ENCODE assay signal across 1 cellular context in the genomic region with DNA sequence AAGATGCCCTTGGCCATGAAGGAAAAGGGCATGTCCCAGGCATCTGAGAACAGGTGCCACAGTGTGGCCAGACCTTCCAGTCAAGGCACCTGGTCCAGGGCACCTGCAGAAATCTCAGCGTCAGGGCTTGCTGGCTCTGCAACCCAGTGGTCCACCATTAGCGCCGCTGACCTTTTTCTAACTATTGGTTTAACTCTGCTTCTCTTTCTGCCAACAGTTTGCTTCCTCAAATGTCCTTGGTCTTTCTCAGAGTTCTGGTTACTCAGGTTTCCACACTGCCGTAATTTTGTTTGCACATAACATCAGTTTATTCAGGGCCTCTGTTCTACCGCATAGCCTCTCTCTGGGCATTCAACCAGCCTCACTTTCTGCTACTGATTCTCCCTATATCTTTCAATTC.
TF ChIP-seq lines count a peak whose summit lies in the region.

No MANE protein-coding gene starts in this region.

TF ChIP-seq in HepG2, 621 proteins besides CTCF, POLR2A, EP300 and RAD21 (continued from another document):
- TF ChIP-seq, protein P1, sequence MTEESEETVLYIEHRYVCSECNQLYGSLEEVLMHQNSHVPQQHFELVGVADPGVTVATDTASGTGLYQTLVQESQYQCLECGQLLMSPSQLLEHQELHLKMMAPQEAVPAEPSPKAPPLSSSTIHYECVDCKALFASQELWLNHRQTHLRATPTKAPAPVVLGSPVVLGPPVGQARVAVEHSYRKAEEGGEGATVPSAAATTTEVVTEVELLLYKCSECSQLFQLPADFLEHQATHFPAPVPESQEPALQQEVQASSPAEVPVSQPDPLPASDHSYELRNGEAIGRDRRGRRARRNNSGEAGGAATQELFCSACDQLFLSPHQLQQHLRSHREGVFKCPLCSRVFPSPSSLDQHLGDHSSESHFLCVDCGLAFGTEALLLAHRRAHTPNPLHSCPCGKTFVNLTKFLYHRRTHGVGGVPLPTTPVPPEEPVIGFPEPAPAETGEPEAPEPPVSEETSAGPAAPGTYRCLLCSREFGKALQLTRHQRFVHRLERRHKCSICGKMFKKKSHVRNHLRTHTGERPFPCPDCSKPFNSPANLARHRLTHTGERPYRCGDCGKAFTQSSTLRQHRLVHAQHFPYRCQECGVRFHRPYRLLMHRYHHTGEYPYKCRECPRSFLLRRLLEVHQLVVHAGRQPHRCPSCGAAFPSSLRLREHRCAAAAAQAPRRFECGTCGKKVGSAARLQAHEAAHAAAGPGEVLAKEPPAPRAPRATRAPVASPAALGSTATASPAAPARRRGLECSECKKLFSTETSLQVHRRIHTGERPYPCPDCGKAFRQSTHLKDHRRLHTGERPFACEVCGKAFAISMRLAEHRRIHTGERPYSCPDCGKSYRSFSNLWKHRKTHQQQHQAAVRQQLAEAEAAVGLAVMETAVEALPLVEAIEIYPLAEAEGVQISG (CRISPR knock-in tag; IDR thresholded peaks at IDR 0.05), result 0 out of 2 replicates have a peak, but pooled peaks have one; percentile 13
- TF ChIP-seq MAF1 (CRISPR knock-in tag; IDR thresholded peaks at IDR 0.05; ENCODE audit: borderline replicate concordance) (no peak), SALL1 (CRISPR knock-in tag; IDR thresholded peaks at IDR 0.05) (peak; percentile 57), ZMYM2 (CRISPR knock-in tag; IDR thresholded peaks at IDR 0.05) (no peak), FOXA3 (CRISPR knock-in tag; IDR thresholded peaks at IDR 0.05) (peak; percentile 40), SETDB1 (CRISPR knock-in tag; IDR thresholded peaks at IDR 0.05; ENCODE audit: borderline replicate concordance) (no peak), SIX1 (CRISPR knock-in tag; IDR thresholded peaks at IDR 0.05; ENCODE audit: borderline replicate concordance) (peak; percentile 87; the same call in 1 of the 2 replicates), BCL6 (CRISPR knock-in tag; IDR thresholded peaks at IDR 0.05) (peak; percentile 45; the same call in 1 of the 2 replicates), SOX6 (IDR thresholded peaks at IDR 0.05) (no peak), SOX6 (CRISPR knock-in tag; IDR thresholded peaks at IDR 0.05) (peak; percentile 50; the same call in 1 of the 2 replicates), HDAC1 (CRISPR knock-in tag; IDR thresholded peaks at IDR 0.05) (peak; percentile 61; the same call in 1 of the 2 replicates), GATAD2A (CRISPR knock-in tag; IDR thresholded peaks at IDR 0.05) (peak; percentile 85), ZFP37 (CRISPR knock-in tag; IDR thresholded peaks at IDR 0.05; ENCODE audit: borderline replicate concordance) (no peak), ZNF782 (CRISPR knock-in tag; IDR thresholded peaks at IDR 0.05; ENCODE audit: borderline replicate concordance) (no peak), ARNTL (CRISPR knock-in tag; IDR thresholded peaks at IDR 0.05) (no peak), NFATC3 (CRISPR knock-in tag; IDR thresholded peaks at IDR 0.05) (no peak), MEIS1 (CRISPR knock-in tag; IDR thresholded peaks at IDR 0.05; ENCODE audit: borderline replicate concordance) (no peak), HMG20B (CRISPR knock-in tag; conservative IDR thresholded peaks at IDR 0.05) (0 out of 2 replicates have a peak, but pooled peaks have one; percentile 53), POGZ (CRISPR knock-in tag; IDR thresholded peaks at IDR 0.05) (peak; percentile 75; the same call in 1 of the 2 replicates), ZNF598 (CRISPR knock-in tag; IDR thresholded peaks at IDR 0.05; ENCODE audit: borderline replicate concordance) (0 out of 2 replicates have a peak, but pooled peaks have one; percentile 6), STAG1 (CRISPR knock-in tag; IDR thresholded peaks at IDR 0.05) (peak; percentile 21; the same call in 1 of the 2 replicates), SCMH1 (CRISPR knock-in tag; IDR thresholded peaks at IDR 0.05; ENCODE audit: borderline replicate concordance) (no peak), SOX5 (CRISPR knock-in tag; IDR thresholded peaks at IDR 0.05; ENCODE audit: borderline replicate concordance) (peak; percentile 12; the same call in 1 of the 2 replicates), ZNF878 (CRISPR knock-in tag; IDR thresholded peaks at IDR 0.05) (no peak), MIXL1 (CRISPR knock-in tag; IDR thresholded peaks at IDR 0.05) (peak; percentile 61; the same call in 1 of the 2 replicates), ZNF331 (CRISPR knock-in tag; IDR thresholded peaks at IDR 0.05) (peak; percentile 26; the same call in 1 of the 2 replicates), ZEB1 (IDR thresholded peaks at IDR 0.05; ENCODE audit: insufficient replicate concordance, low read depth) (peak; percentile 22), IRF2 (CRISPR knock-in tag; IDR thresholded peaks at IDR 0.05) (0 out of 2 replicates have a peak, but pooled peaks have one; percentile 27)
- TF ChIP-seq, protein P2, sequence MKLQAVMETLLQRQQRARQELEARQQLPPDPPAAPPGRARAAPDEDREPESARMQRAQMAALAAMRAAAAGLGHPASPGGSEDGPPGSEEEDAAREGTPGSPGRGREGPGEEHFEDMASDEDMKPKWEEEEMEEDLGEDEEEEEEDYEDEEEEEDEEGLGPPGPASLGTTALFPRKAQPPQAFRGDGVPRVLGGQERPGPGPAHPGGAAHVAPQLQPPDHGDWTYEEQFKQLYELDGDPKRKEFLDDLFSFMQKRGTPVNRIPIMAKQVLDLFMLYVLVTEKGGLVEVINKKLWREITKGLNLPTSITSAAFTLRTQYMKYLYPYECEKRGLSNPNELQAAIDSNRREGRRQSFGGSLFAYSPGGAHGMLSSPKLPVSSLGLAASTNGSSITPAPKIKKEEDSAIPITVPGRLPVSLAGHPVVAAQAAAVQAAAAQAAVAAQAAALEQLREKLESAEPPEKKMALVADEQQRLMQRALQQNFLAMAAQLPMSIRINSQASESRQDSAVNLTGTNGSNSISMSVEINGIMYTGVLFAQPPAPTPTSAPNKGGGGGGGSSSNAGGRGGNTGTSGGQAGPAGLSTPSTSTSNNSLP (IDR thresholded peaks at IDR 0.05; ENCODE audit: low read depth, low read length), result peak; percentile 32; the same call in 1 of the 2 replicates
- TF ChIP-seq, protein P3, sequence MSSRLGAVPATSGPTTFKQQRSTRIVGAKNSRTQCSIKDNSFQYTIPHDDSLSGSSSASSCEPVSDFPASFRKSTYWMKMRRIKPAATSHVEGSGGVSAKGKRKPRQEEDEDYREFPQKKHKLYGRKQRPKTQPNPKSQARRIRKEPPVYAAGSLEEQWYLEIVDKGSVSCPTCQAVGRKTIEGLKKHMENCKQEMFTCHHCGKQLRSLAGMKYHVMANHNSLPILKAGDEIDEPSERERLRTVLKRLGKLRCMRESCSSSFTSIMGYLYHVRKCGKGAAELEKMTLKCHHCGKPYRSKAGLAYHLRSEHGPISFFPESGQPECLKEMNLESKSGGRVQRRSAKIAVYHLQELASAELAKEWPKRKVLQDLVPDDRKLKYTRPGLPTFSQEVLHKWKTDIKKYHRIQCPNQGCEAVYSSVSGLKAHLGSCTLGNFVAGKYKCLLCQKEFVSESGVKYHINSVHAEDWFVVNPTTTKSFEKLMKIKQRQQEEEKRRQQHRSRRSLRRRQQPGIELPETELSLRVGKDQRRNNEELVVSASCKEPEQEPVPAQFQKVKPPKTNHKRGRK (CRISPR knock-in tag; IDR thresholded peaks at IDR 0.05), result no peak
- TF ChIP-seq, protein P4, sequence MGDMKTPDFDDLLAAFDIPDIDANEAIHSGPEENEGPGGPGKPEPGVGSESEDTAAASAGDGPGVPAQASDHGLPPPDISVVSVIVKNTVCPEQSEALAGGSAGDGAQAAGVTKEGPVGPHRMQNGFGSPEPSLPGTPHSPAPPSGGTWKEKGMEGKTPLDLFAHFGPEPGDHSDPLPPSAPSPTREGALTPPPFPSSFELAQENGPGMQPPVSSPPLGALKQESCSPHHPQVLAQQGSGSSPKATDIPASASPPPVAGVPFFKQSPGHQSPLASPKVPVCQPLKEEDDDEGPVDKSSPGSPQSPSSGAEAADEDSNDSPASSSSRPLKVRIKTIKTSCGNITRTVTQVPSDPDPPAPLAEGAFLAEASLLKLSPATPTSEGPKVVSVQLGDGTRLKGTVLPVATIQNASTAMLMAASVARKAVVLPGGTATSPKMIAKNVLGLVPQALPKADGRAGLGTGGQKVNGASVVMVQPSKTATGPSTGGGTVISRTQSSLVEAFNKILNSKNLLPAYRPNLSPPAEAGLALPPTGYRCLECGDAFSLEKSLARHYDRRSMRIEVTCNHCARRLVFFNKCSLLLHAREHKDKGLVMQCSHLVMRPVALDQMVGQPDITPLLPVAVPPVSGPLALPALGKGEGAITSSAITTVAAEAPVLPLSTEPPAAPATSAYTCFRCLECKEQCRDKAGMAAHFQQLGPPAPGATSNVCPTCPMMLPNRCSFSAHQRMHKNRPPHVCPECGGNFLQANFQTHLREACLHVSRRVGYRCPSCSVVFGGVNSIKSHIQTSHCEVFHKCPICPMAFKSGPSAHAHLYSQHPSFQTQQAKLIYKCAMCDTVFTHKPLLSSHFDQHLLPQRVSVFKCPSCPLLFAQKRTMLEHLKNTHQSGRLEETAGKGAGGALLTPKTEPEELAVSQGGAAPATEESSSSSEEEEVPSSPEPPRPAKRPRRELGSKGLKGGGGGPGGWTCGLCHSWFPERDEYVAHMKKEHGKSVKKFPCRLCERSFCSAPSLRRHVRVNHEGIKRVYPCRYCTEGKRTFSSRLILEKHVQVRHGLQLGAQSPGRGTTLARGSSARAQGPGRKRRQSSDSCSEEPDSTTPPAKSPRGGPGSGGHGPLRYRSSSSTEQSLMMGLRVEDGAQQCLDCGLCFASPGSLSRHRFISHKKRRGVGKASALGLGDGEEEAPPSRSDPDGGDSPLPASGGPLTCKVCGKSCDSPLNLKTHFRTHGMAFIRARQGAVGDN (CRISPR knock-in tag; IDR thresholded peaks at IDR 0.05), result peak; percentile 66
- TF ChIP-seq, protein P5, sequence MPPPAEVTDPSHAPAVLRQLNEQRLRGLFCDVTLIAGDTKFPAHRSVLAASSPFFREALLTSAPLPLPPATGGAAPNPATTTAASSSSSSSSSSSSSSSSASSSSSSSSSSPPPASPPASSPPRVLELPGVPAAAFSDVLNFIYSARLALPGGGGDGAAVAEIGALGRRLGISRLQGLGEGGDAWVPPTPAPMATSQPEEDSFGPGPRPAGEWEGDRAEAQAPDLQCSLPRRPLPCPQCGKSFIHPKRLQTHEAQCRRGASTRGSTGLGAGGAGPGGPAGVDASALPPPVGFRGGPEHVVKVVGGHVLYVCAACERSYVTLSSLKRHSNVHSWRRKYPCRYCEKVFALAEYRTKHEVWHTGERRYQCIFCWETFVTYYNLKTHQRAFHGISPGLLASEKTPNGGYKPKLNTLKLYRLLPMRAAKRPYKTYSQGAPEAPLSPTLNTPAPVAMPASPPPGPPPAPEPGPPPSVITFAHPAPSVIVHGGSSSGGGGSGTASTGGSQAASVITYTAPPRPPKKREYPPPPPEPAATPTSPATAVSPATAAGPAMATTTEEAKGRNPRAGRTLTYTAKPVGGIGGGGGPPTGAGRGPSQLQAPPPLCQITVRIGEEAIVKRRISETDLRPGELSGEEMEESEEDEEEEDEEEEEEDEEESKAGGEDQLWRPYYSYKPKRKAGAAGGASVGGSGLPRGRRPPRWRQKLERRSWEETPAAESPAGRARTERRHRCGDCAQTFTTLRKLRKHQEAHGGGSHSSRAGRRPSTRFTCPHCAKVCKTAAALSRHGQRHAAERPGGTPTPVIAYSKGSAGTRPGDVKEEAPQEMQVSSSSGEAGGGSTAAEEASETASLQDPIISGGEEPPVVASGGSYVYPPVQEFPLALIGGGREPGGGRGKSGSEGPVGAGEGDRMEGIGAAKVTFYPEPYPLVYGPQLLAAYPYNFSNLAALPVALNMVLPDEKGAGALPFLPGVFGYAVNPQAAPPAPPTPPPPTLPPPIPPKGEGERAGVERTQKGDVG (CRISPR knock-in tag; IDR thresholded peaks at IDR 0.05; ENCODE audit: borderline replicate concordance), result peak; percentile 91; the same call in 1 of the 2 replicates
